In the genomic region with DNA sequence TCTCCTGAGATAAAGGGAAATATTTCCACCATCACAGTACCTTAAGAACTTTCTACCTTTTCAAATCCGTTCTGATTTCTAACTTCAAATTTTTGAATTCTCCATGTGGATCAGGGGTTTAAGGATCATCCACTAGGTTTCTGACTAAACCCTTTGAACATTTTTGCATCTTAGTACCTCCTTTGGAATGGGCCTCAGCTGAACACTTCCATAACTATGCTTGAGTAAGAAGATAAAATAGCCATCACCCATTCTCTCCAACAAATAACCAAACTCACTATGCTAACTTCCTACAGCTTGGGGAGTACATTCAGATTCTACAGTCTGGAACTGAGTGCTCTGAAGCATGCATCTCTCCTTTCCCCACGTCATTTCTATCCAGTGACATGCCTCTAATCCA, we compare ENCODE assay signal across 8 cellular contexts. TPM values are rescaled to one million over a fixed set of nuclear protein-coding genes. Genes with fewer than 3 reads are reported as not detected.
A peak's percentile ranks its signal among the peaks of the same experiment; 100 is the strongest.
DNase-seq lines count a peak whose midpoint lies in the region; ATAC-seq and TF ChIP-seq lines count a peak whose summit lies in the region.

No MANE protein-coding gene starts in this region.

- no peak overlapping the region for H3K18ac ChIP-seq in neuronal stem cell (ENCODE audit: low read length)

- no peak for TF ChIP-seq CTCF in OCI-LY3 (IDR thresholded peaks at IDR 0.05; ENCODE audit: low read depth, low read length)
- no peak for TF ChIP-seq CTCF in endodermal cell (conservative IDR thresholded peaks at IDR 0.05)

- H3K79me1 ChIP-seq in neuronal stem cell (ENCODE audit: low read depth, low read length): peaks cover 3% of the 10 kb centered on the region

- H3K4me3 ChIP-seq in CD4-positive, CD25-positive, alpha-beta regulatory T cell (ENCODE audit: low read depth, low read length): peak overlapping the region; percentile 84
- peak overlapping the region; percentile 85 for H3K4me3 ChIP-seq in OCI-LY3 (ENCODE audit: low read length)
- H3K4me3 ChIP-seq in endodermal cell (ENCODE audit: low read length): peak overlapping the region; percentile 88
- H3K4me3 ChIP-seq in neuronal stem cell (ENCODE audit: low read length in 2 of 2): peak overlapping the region in 1 of 2 donors; percentile 77

- no peaks in the 10 kb centered on the region; the same call in 1 of the 2 replicates for H4K20me1 ChIP-seq in OCI-LY3 (ENCODE audit: insufficient read depth, low read length)

- no peak overlapping the region for H2BK120ac ChIP-seq in neuronal stem cell (ENCODE audit: low read depth, low read length)

- H3K9ac ChIP-seq in OCI-LY3 (ENCODE audit: low read length): peak overlapping the region; percentile 44; the same call in 1 of the 2 replicates
- H3K9ac ChIP-seq in endodermal cell (ENCODE audit: extremely low read depth, low read length, poor library complexity, severe bottlenecking): peak overlapping the region; percentile 18
- H3K9ac ChIP-seq in neuronal stem cell (ENCODE audit: low read depth, low read length, poor library complexity): no peak overlapping the region

- H2AK5ac ChIP-seq in neuronal stem cell (ENCODE audit: low read depth, low read length): no peak overlapping the region

- H3K27ac ChIP-seq in CD4-positive, CD25-positive, alpha-beta regulatory T cell (ENCODE audit: insufficient read depth, low read length, poor library complexity, severe bottlenecking): peak overlapping the region; percentile 69
- no peak overlapping the region for H3K27ac ChIP-seq in OCI-LY3 (ENCODE audit: low read length)
- H3K27ac ChIP-seq in endodermal cell (ENCODE audit: low read depth, low read length): no peak overlapping the region
- H3K27ac ChIP-seq in neuronal stem cell (replicated peaks; ENCODE audit: low read length): no peak overlapping the region

- peaks cover 23 to 44% (median 36%) of the 10 kb centered on the region in 4 donors for H3K4me1 Mint-ChIP-seq in CD4-positive, CD25-positive, alpha-beta regulatory T cell
- H3K4me1 Mint-ChIP-seq in endodermal cell: peaks cover 9% of the 10 kb centered on the region

- peaks cover 1% of the 10 kb centered on the region for H3K36me3 ChIP-seq in CD4-positive, CD25-positive, alpha-beta regulatory T cell (ENCODE audit: control insufficient read depth, insufficient read depth, low read length)
- H3K36me3 ChIP-seq in OCI-LY3 (replicated peaks; ENCODE audit: low read depth, low read length) (no peaks in the 10 kb centered on the region), endodermal cell (ENCODE audit: control insufficient read depth, insufficient read depth, low read length) (peaks cover 6% of the 10 kb centered on the region), neuronal stem cell (replicated peaks in 1 of 2; ENCODE audit: control insufficient read depth in 2 of 2, insufficient read depth in 2 of 2, low read length in 2 of 2) (peaks cover 2 to 16% of the 10 kb centered on the region in 2 donors)

- H3K27me3 Mint-ChIP-seq in CD4-positive, CD25-positive, alpha-beta regulatory T cell: peaks cover 7% of the 10 kb centered on the region
- H3K27me3 Mint-ChIP-seq in endodermal cell (ENCODE audit: insufficient read depth): no peaks in the 10 kb centered on the region

- 82 to 100% methylated on average over 1 to 2 of the region's 2 CpGs for WGBS in endodermal cell (ENCODE audit: insufficient coverage in 1 of 2, insufficient read length in 1 of 2), 2 experiments
- no CpG with 5 or more reads among the region's 2 CpGs for WGBS in neuronal stem cell (ENCODE audit: extremely low coverage in 2 of 2, insufficient read length in 2 of 2, insufficient replicate concordance in 1 of 2), 2 donors

- H3K27me3 ChIP-seq in CD4-positive, CD25-positive, alpha-beta regulatory T cell (ENCODE audit: control insufficient read depth, insufficient read depth, low read length): no peaks in the 10 kb centered on the region
- H3K27me3 ChIP-seq in OCI-LY3 (ENCODE audit: low read depth, low read length): 0 out of 2 replicates have a peak, but pooled peaks cover 3% of the 10 kb centered on the region
- H3K27me3 ChIP-seq in endodermal cell (ENCODE audit: control insufficient read depth, insufficient read depth, low read length, poor library complexity, severe bottlenecking): no peaks in the 10 kb centered on the region
- H3K27me3 ChIP-seq in neuronal stem cell (ENCODE audit: control insufficient read depth in 3 of 3, insufficient read depth in 3 of 3, low read depth in 1 of 3, low read length in 3 of 3): no peaks in the 10 kb centered on the region

- no peak overlapping the region for H2BK12ac ChIP-seq in neuronal stem cell (ENCODE audit: low read length)

- no peak overlapping the region for H2BK5ac ChIP-seq in neuronal stem cell (ENCODE audit: low read length)

- peaks cover 32% of the 10 kb centered on the region for H3K4me1 ChIP-seq in CD4-positive, CD25-positive, alpha-beta regulatory T cell (ENCODE audit: control insufficient read depth, insufficient read depth, low read length, poor library complexity, severe bottlenecking)
- H3K4me1 ChIP-seq in OCI-LY3 (ENCODE audit: low read length) (peaks cover 12% of the 10 kb centered on the region), endodermal cell (ENCODE audit: control insufficient read depth, insufficient read depth, low read length) (no peaks in the 10 kb centered on the region), neuronal stem cell (ENCODE audit: control insufficient read depth in 2 of 2, insufficient read depth in 1 of 2, low read depth in 1 of 2, low read length in 2 of 2) (peaks cover 4% of the 10 kb centered on the region in 2 donors)

- H3K36me3 Mint-ChIP-seq in CD4-positive, CD25-positive, alpha-beta regulatory T cell: peaks cover 6% of the 10 kb centered on the region
- peaks cover 5% of the 10 kb centered on the region for H3K36me3 Mint-ChIP-seq in endodermal cell (ENCODE audit: low read depth)

- no peak for ATAC-seq in CD4-positive, CD25-positive, alpha-beta regulatory T cell (ENCODE audit: low read depth in 2 of 2)
- no peak for ATAC-seq in GM21529 (IDR thresholded peaks at IDR 0.05; ENCODE audit: unreplicated experiment)

- no peak overlapping the region for H3K14ac ChIP-seq in neuronal stem cell (ENCODE audit: low read length)

- H3K79me2 ChIP-seq in OCI-LY3 (ENCODE audit: low read length): 0 out of 2 replicates have a peak, but pooled peaks cover 5% of the 10 kb centered on the region

- H3K4me2 ChIP-seq in OCI-LY3 (ENCODE audit: low read length): peak overlapping the region; percentile 89
- H3K4me2 ChIP-seq in neuronal stem cell (ENCODE audit: insufficient read depth, low read length, poor library complexity, severe bottlenecking): no peak overlapping the region

- H3K9me3 Mint-ChIP-seq in CD4-positive, CD25-positive, alpha-beta regulatory T cell: no peaks in the 10 kb centered on the region
- no peaks in the 10 kb centered on the region for H3K9me3 Mint-ChIP-seq in endodermal cell

- no peak overlapping the region for H2BK15ac ChIP-seq in neuronal stem cell (ENCODE audit: low read length)

- H3K23ac ChIP-seq in neuronal stem cell (ENCODE audit: low read depth, low read length, poor library complexity): no peak overlapping the region

- H3K27ac Mint-ChIP-seq in CD4-positive, CD25-positive, alpha-beta regulatory T cell: peak overlapping the region in 2 of 3 donors; percentile 89 to 90
- H3K27ac Mint-ChIP-seq in endodermal cell: no peak overlapping the region

- no peak overlapping the region for H3K4ac ChIP-seq in neuronal stem cell (ENCODE audit: low read length)

- H2AFZ ChIP-seq in OCI-LY3 (ENCODE audit: low read depth, low read length) (peak overlapping the region; percentile 94), neuronal stem cell (ENCODE audit: low read length) (peak overlapping the region; percentile 97)

- H4K8ac ChIP-seq in neuronal stem cell (ENCODE audit: low read depth, low read length): no peak overlapping the region

- peak overlapping the region; percentile 87 to 97 (median 92) for H3K4me3 Mint-ChIP-seq in CD4-positive, CD25-positive, alpha-beta regulatory T cell
- peak overlapping the region; percentile 88 for H3K4me3 Mint-ChIP-seq in endodermal cell

- no peak overlapping the region for H4K91ac ChIP-seq in neuronal stem cell (ENCODE audit: low read depth, low read length, poor library complexity)

- DNase-seq in CD4-positive, CD25-positive, alpha-beta regulatory T cell: no peak
- DNase-seq in endodermal cell (no peak), neuronal stem cell (ENCODE audit: low spot score) (no peak), NCI-H2171 (lab: John Stamatoyannopoulos, UW) (no peak), SKM-1 treated with dmso at 0.1 percent for 144 hours (lab: John Stamatoyannopoulos, UW; ENCODE audit: unreplicated experiment) (no peak), SIG-M5 treated with dmso at 0.1 percent for 504 hours (lab: John Stamatoyannopoulos, UW; ENCODE audit: unreplicated experiment) (no peak)

- no peaks in the 10 kb centered on the region for H3K9me3 ChIP-seq in CD4-positive, CD25-positive, alpha-beta regulatory T cell (ENCODE audit: control insufficient read depth in 2 of 2, low read length in 2 of 2)
- no peaks in the 10 kb centered on the region for H3K9me3 ChIP-seq in OCI-LY3 (ENCODE audit: insufficient read depth, low read length)
- no peaks in the 10 kb centered on the region for H3K9me3 ChIP-seq in endodermal cell (ENCODE audit: control insufficient read depth, low read length)
- no peaks in the 10 kb centered on the region for H3K9me3 ChIP-seq in neuronal stem cell (replicated peaks in 1 of 2; ENCODE audit: control insufficient read depth in 2 of 2, insufficient read depth in 1 of 2, low read depth in 1 of 2, low read length in 2 of 2)

RNA-seq across cellular contexts. Expression of a gene that starts 1.3 kb away (rescaled TPM):
- total RNA-seq in CD4-positive, CD25-positive, alpha-beta regulatory T cell: 33.0 TPM
- 1 to 10 TPM; 2.0 to 6.5 (median 5.8) TPM for polyA plus RNA-seq in CD4-positive, CD25-positive, alpha-beta regulatory T cell
- total RNA-seq in endodermal cell: 10 to 100 TPM; 15.7 to 23.0 TPM
- polyA plus RNA-seq in endodermal cell (2013, experiment 1 of 2): 27.7 TPM
- polyA plus RNA-seq in endodermal cell (2013, experiment 2 of 2): 25.6 TPM
- polyA plus RNA-seq in neuronal stem cell (2013, experiment 1 of 2): 11.5 TPM
- 12.5 TPM for polyA plus RNA-seq in neuronal stem cell (2013, experiment 2 of 2)
